16 cellular contexts compared by ENCODE assay signal in genomic region chr1:160129046-160129445, GRCh38. TPM values are rescaled to one million over a fixed set of nuclear protein-coding genes. Genes with fewer than 3 reads are reported as not detected.
DNase-seq lines count a peak whose midpoint lies in the region; FAIRE-seq and TF ChIP-seq lines count a peak whose summit lies in the region.
"Had no signal": no experiment of that assay in that cellular context is flagged by ENCODE, and none has a peak within 500 bp of the region (broad histone marks: within the 10 kb centered on the region; RNA-seq: fewer than 3 reads in every experiment).

No MANE protein-coding gene starts in this region.

- H2AFZ ChIP-seq in MM.1S (ENCODE audit: low read length) = no peak overlapping the region

- H3K4me1 ChIP-seq in right atrium auricular region (peaks cover 0 to 70% of the 10 kb centered on the region in 2 donors), stomach smooth muscle (ENCODE audit: control insufficient read depth, insufficient read depth, low read length) (peaks cover 41% of the 10 kb centered on the region), MM.1S (ENCODE audit: low read length) (no peaks in the 10 kb centered on the region)
- H3K4me1 ChIP-seq: breast epithelium had no signal

- H3K27ac ChIP-seq in right atrium auricular region (peak overlapping the region; percentile 65 to 91), stomach smooth muscle (ENCODE audit: low read length) (peak overlapping the region; percentile 37), MM.1S (ENCODE audit: low read length) (no peak overlapping the region)
- H3K27ac ChIP-seq: breast epithelium, suprapubic skin had no signal

- no peaks in the 10 kb centered on the region for H3K79me2 ChIP-seq in MM.1S (ENCODE audit: low read length)

- no peaks in the 10 kb centered on the region for H3K9me3 ChIP-seq in right atrium auricular region
- no peaks in the 10 kb centered on the region for H3K9me3 ChIP-seq in stomach smooth muscle (ENCODE audit: control insufficient read depth in 2 of 2, low read length in 2 of 2)
- no peaks in the 10 kb centered on the region for H3K9me3 ChIP-seq in MM.1S (replicated peaks; ENCODE audit: insufficient read depth, low read length)
- H3K9me3 ChIP-seq: breast epithelium, suprapubic skin had no signal

- no peak overlapping the region for H3K4me2 ChIP-seq in MM.1S (ENCODE audit: low read depth, low read length)

- no peak overlapping the region for H3K4me3 ChIP-seq in right atrium auricular region
- H3K4me3 ChIP-seq in stomach smooth muscle (ENCODE audit: low read length in 2 of 2) = no peak overlapping the region
- no peak overlapping the region for H3K4me3 ChIP-seq in MM.1S (ENCODE audit: low read length)
- no peak overlapping the region for H3K4me3 ChIP-seq in lower leg skin (ENCODE audit: low read depth, poor library complexity, severe bottlenecking)
- H3K4me3 ChIP-seq: breast epithelium, suprapubic skin had no signal

- peak; percentile 52 for DNase-seq in GM03348 (ENCODE audit: low spot score)
- peak; percentile 39 for DNase-seq in RPMI8226
- no peak for DNase-seq in right atrium auricular region (ENCODE audit: low spot score)
- DNase-seq in MM.1S = no peak
- DNase-seq in erythroblast (lab: John Stamatoyannopoulos, UW) = no peak
- DNase-seq in D721Med (ENCODE audit: insufficient read length, low spot score) = no peak
- no peak for DNase-seq in lower leg skin (ENCODE audit: low spot score in 2 of 2)
- DNase-seq: activated B cell treated with CpG ODN at 0.5 μM for 24 hours; CD4-positive, alpha-beta memory T cell; NCI-H1417 treated with DMSO at 0.1 percent for 48 hours; NCI-H510A treated with DMSO at 0.1 percent for 48 hours; stimulated activated CD4-positive, alpha-beta T cell treated with anti-CD3 and anti-CD28 coated beads, Interleukin-15, amount 100 ng/mL, for 24 hours had no signal

- no peak overlapping the region for H3K9ac ChIP-seq in stomach smooth muscle (ENCODE audit: low read length in 2 of 2)
- no peak overlapping the region for H3K9ac ChIP-seq in MM.1S (ENCODE audit: low read length)

- no peaks in the 10 kb centered on the region for H4K20me1 ChIP-seq in MM.1S (ENCODE audit: insufficient read depth, low read length)

- intact Hi-C loops in lower leg skin (cut with DNase I; ENCODE audit: low total_unique reads) = no loop called here

- H3F3A ChIP-seq in MM.1S (ENCODE audit: insufficient read depth, low read length) = no peaks in the 10 kb centered on the region

- no peaks in the 10 kb centered on the region for H3K9me2 ChIP-seq in MM.1S (replicated peaks; ENCODE audit: insufficient read depth, low read length)

- no peak for FAIRE-seq in D721Med (lab: Jason Lieb, UNC)

- peaks cover 78% of the 10 kb centered on the region for H3K36me3 ChIP-seq in right atrium auricular region
- peaks cover 66 to 75% of the 10 kb centered on the region in 2 donors for H3K36me3 ChIP-seq in stomach smooth muscle (ENCODE audit: control insufficient read depth in 2 of 2, insufficient read depth in 2 of 2, low read length in 2 of 2)
- no peaks in the 10 kb centered on the region for H3K36me3 ChIP-seq in MM.1S (replicated peaks; ENCODE audit: insufficient read depth, low read length)
- H3K36me3 ChIP-seq: breast epithelium, suprapubic skin had no signal

- no peak for TF ChIP-seq CTCF in right atrium auricular region (IDR thresholded peaks at IDR 0.05)
- no peak for TF ChIP-seq CTCF in MM.1S (IDR thresholded peaks at IDR 0.05; ENCODE audit: low read length)
- TF ChIP-seq CTCF in D721Med (IDR thresholded peaks at IDR 0.05; ENCODE audit: insufficient read depth, missing control alignments) = no peak
- no peak for TF ChIP-seq CTCF in lower leg skin (IDR thresholded peaks at IDR 0.05)

- 84 to 85% methylated on average over 5 of the region's 5 CpGs for WGBS in lower leg skin, 2 donors

- TF ChIP-seq POLR2A in erythroblast (IDR thresholded peaks at IDR 0.05; ENCODE audit: low read length) (no peak), lower leg skin (IDR thresholded peaks at IDR 0.05) (no peak)

- H3K27me3 ChIP-seq in right atrium auricular region (no peaks in the 10 kb centered on the region), stomach smooth muscle (ENCODE audit: control insufficient read depth in 1 of 2, insufficient read depth in 2 of 2, low read length in 2 of 2) (no peaks in the 10 kb centered on the region), MM.1S (replicated peaks; ENCODE audit: insufficient read depth, low read length) (no peaks in the 10 kb centered on the region)
- H3K27me3 ChIP-seq: breast epithelium, suprapubic skin had no signal

RNA-seq across cellular contexts. Expression of gene ATP1A2, which starts 13.5 kb away (rescaled TPM):
- total RNA-seq in right atrium auricular region (100 to 1,000 TPM; 146 to 228 TPM), lower leg skin (1 to 10 TPM; 1.1 to 5.8 (median 5.0) TPM)
- total RNA-seq: activated B cell treated with CpG ODN at 0.5 μM for 24 hours; CD4-positive, alpha-beta memory T cell had no signal

RNA-seq across cellular contexts. Expression of gene ATP1A4, which starts 22.4 kb away (rescaled TPM):
- not detected for total RNA-seq in right atrium auricular region
- under 1 TPM in 1 of 4 donors, not detected in 3; 0.32 TPM for total RNA-seq in lower leg skin
- total RNA-seq: activated B cell treated with CpG ODN at 0.5 μM for 24 hours; CD4-positive, alpha-beta memory T cell; suprapubic skin had no signal

RNA-seq across cellular contexts. Expression of gene IGSF8, which starts 30.6 kb away (rescaled TPM):
- total RNA-seq in right atrium auricular region (10 to 100 TPM; 20.1 to 20.8 TPM), lower leg skin (10 to 100 TPM; 44.5 to 74.5 (median 54.9) TPM)

RNA-seq across cellular contexts. Expression of gene KCNJ9, which starts 47.7 kb away (rescaled TPM):
- total RNA-seq in right atrium auricular region = under 1 TPM in 1 of 2 donors, not detected in 1; 0.08 TPM
- under 1 TPM in 1 of 4 donors, not detected in 3; 0.12 TPM for total RNA-seq in lower leg skin
- total RNA-seq: activated B cell treated with CpG ODN at 0.5 μM for 24 hours; breast epithelium; CD4-positive, alpha-beta memory T cell; mucosa of gallbladder had no signal

RNA-seq across cellular contexts. Expression of gene KCNJ10, which starts 59.1 kb away (rescaled TPM):
- total RNA-seq in right atrium auricular region (under 1 TPM in 1 of 2 donors, not detected in 1; 0.20 TPM), lower leg skin (not detected)
- total RNA-seq: activated B cell treated with CpG ODN at 0.5 μM for 24 hours; CD4-positive, alpha-beta memory T cell; mucosa of gallbladder; suprapubic skin had no signal

Comparison
In these comparisons a context has a peak if more than half of its experiments do, and no peak if none do; other contexts are left out.
1. DNase-seq: peak in GM03348 (single experiment) and RPMI8226 (single experiment); none in right atrium auricular region (single experiment), MM.1S (single experiment), erythroblast (0 of 2), D721Med (single experiment) and lower leg skin (0 of 2).
2. RNA of gene ATP1A2, which starts 13.5 kb away (total RNA-seq): 146 to 228 TPM in right atrium auricular region; 1.1 to 5.8 TPM in lower leg skin; every median in the first group is over 10 times any median in the second.